In the genomic region with DNA sequence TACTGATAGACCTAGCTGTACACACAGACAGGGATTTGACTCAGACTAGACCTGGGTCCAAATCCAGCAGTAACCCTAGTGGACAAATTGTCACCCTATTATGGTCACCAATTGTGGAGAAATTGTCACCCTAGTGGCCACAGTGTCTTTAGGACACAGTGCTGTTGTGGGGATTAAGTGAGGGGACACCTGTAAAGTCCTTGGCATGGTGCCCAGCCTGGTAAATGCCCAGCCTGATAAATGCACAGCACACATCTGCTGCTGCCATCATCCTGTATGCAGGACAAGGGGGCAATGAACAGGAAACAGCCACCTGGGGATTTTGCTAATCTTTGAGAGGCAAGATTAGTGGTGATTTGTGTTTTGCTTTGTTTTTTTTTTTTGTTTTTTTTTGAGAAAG, we compare ENCODE assay signal across 18 cellular contexts. TPM values are rescaled to one million over a fixed set of nuclear protein-coding genes. Genes with fewer than 3 reads are reported as not detected.
DNase-seq lines count a peak whose midpoint lies in the region; ATAC-seq and TF ChIP-seq lines count a peak whose summit lies in the region.
"Had no signal": no experiment of that assay in that cellular context is flagged by ENCODE, and none has a peak within 500 bp of the region (broad histone marks: within the 10 kb centered on the region; RNA-seq: fewer than 3 reads in every experiment).

No MANE protein-coding gene starts in this region.

- TF ChIP-seq CTCF in BE2C (IDR thresholded peaks at IDR 0.05; ENCODE audit: low read depth, low read length) (0 out of 2 replicates have a peak, but pooled peaks have one; percentile 7), WERI-Rb-1 (IDR thresholded peaks at IDR 0.05; ENCODE audit: low read depth, low read length) (no peak), GM10266 (IDR thresholded peaks at IDR 0.05; ENCODE audit: control insufficient read depth, insufficient read depth, low read depth, missing control alignments) (no peak)

- no peak for TF ChIP-seq POLR2A in GM18505 (IDR thresholded peaks at IDR 0.05; ENCODE audit: borderline replicate concordance, extremely low read depth, insufficient read depth, insufficient read length)

- H3K36me3 ChIP-seq in BE2C: no peaks in the 10 kb centered on the region
- no peaks in the 10 kb centered on the region for H3K36me3 ChIP-seq in WERI-Rb-1
- H3K36me3 ChIP-seq: adrenal gland, esophagus squamous epithelium had no signal

- H3K9me3 ChIP-seq in BE2C: no peaks in the 10 kb centered on the region
- no peaks in the 10 kb centered on the region for H3K9me3 ChIP-seq in WERI-Rb-1 (ENCODE audit: severe bottlenecking)
- H3K9me3 ChIP-seq: adrenal gland, esophagus squamous epithelium had no signal

- no peaks in the 10 kb centered on the region for H3K4me1 ChIP-seq in BE2C

- DNase-seq in BE2C (no peak), HT-29 (ENCODE audit: low spot score) (peak; percentile 79), NCI-H2171 (lab: John Stamatoyannopoulos, UW) (peak; percentile 80), WERI-Rb-1 (peak; percentile 79), GM10266 (ENCODE audit: extremely low spot score) (no peak), iPS-NIHi7 (ENCODE audit: extremely low spot score) (no peak)
- DNase-seq: activated CD4-positive, alpha-beta T cell treated with anti-CD3 and anti-CD28 coated beads for 4 hours; cortex of kidney; esophagus squamous epithelium; hippocampal formation; naive thymus-derived CD4-positive, alpha-beta T cell; retina; stimulated activated CD4-positive, alpha-beta T cell treated with anti-CD3 and anti-CD28 coated beads, Interleukin-2, amount 100 ng/mL, for 24 hours had no signal

- H3K4me3 ChIP-seq in BE2C (ENCODE audit: low read depth, low read length) (no peak overlapping the region), WERI-Rb-1 (ENCODE audit: low read depth, low read length) (no peak overlapping the region)
- H3K4me3 ChIP-seq: adrenal gland, esophagus squamous epithelium had no signal

- peaks cover 6% of the 10 kb centered on the region for H3K27me3 ChIP-seq in BE2C
- H3K27me3 ChIP-seq in WERI-Rb-1 (ENCODE audit: insufficient read depth, low read depth, severe bottlenecking): no peaks in the 10 kb centered on the region
- H3K27me3 ChIP-seq: adrenal gland had no signal

- ATAC-seq in GM18505 (IDR thresholded peaks at IDR 0.05; ENCODE audit: unreplicated experiment) (no peak), GM18909 (IDR thresholded peaks at IDR 0.05; ENCODE audit: poor library complexity, unreplicated experiment) (no peak)
- ATAC-seq: left lobe of liver; naive thymus-derived CD4-positive, alpha-beta T cell had no signal

- no peak overlapping the region for H3K27ac ChIP-seq in WERI-Rb-1
- H3K27ac ChIP-seq: adrenal gland, esophagus squamous epithelium had no signal

RNA-seq across cellular contexts. Expression of gene TMEM61, which starts 2.3 kb away (rescaled TPM):
- polyA plus RNA-seq in BE2C (2012; ENCODE audit: insufficient read depth, insufficient read length, low read depth): not detected
- 3.0 and 4.8 TPM in 2 replicates for total RNA-seq in HT-29 (2014; rRNA removed; shearing (Covaris generic))
- total RNA-seq: left lobe of liver; naive thymus-derived CD4-positive, alpha-beta T cell; urinary bladder had no signal
- polyA plus RNA-seq: naive thymus-derived CD4-positive, alpha-beta T cell had no signal

RNA-seq across cellular contexts. Expression of gene BSND, which starts 16.0 kb away (rescaled TPM):
- not detected for polyA plus RNA-seq in BE2C (2012; ENCODE audit: insufficient read depth, insufficient read length, low read depth)
- total RNA-seq in HT-29 (2014; rRNA removed; shearing (Covaris generic)): 0.10 TPM in 1 of 2 replicates, not detected in the other
- total RNA-seq: adrenal gland, esophagus squamous epithelium, left lobe of liver, urinary bladder had no signal
- polyA plus RNA-seq: naive thymus-derived CD4-positive, alpha-beta T cell; urinary bladder had no signal

RNA-seq across cellular contexts. Expression of gene PCSK9, which starts 56.6 kb away (rescaled TPM):
- not detected for polyA plus RNA-seq in BE2C (2012; ENCODE audit: insufficient read depth, insufficient read length, low read depth)
- 4.7 and 6.1 TPM in 2 replicates for total RNA-seq in HT-29 (2014; rRNA removed; shearing (Covaris generic))
- total RNA-seq: naive thymus-derived CD4-positive, alpha-beta T cell had no signal
- polyA plus RNA-seq: naive thymus-derived CD4-positive, alpha-beta T cell had no signal

Comparison
In these comparisons a context has a peak if more than half of its experiments do, and no peak if none do; other contexts are left out.
1. DNase-seq: peak in HT-29 (single experiment), NCI-H2171 (single experiment) and WERI-Rb-1 (single experiment); none in BE2C (single experiment), GM10266 (single experiment) and iPS-NIHi7 (single experiment).